9 cellular contexts compared by ENCODE assay signal in genomic region chr20:10090588-10091166, GRCh38. TPM values are rescaled to one million over a fixed set of nuclear protein-coding genes. Genes with fewer than 3 reads are reported as not detected.
DNase-seq lines count a peak whose midpoint lies in the region; ATAC-seq and TF ChIP-seq lines count a peak whose summit lies in the region.
"Had no signal": no experiment of that assay in that cellular context is flagged by ENCODE, and none has a peak within 500 bp of the region (broad histone marks: within the 10 kb centered on the region; RNA-seq: fewer than 3 reads in every experiment).

No MANE protein-coding gene starts in this region.

- DNase-seq in BE2C (peak; percentile 54), NCI-H510A treated with DMSO at 0.1 percent for 48 hours (lab: John Stamatoyannopoulos, UW) (peak; percentile 82), amniotic stem cell (lab: John Stamatoyannopoulos, UW) (peak; percentile 29), hepatocyte (ENCODE audit: low spot score) (peak; percentile 75), smooth muscle cell (lab: John Stamatoyannopoulos, UW; ENCODE audit: unreplicated experiment) (no peak)

- H3K79me2 ChIP-seq in hepatocyte (no peaks in the 10 kb centered on the region), smooth muscle cell (ENCODE audit: low read depth) (no peaks in the 10 kb centered on the region)

- H3K27me3 ChIP-seq in BE2C, result no peaks in the 10 kb centered on the region
- H3K27me3 ChIP-seq in hepatocyte, result no peaks in the 10 kb centered on the region
- no peaks in the 10 kb centered on the region for H3K27me3 ChIP-seq in smooth muscle cell (ENCODE audit: low read depth)
- H3K27me3 ChIP-seq: neutrophil had no signal

- TF ChIP-seq CTCF in BE2C (IDR thresholded peaks at IDR 0.05; ENCODE audit: low read depth, low read length), result peak; percentile 94
- TF ChIP-seq CTCF in hepatocyte (IDR thresholded peaks at IDR 0.05; ENCODE audit: poor library complexity), result peak; percentile 76
- TF ChIP-seq CTCF in smooth muscle cell (IDR thresholded peaks at IDR 0.05; ENCODE audit: borderline replicate concordance, insufficient read depth, poor library complexity, severe bottlenecking), result peak; percentile 76

- no peaks in the 10 kb centered on the region for H4K20me1 ChIP-seq in hepatocyte (ENCODE audit: insufficient read depth, poor library complexity, severe bottlenecking)
- H4K20me1 ChIP-seq in smooth muscle cell (ENCODE audit: low read depth), result no peaks in the 10 kb centered on the region

- H3K4me3 ChIP-seq in BE2C (ENCODE audit: low read depth, low read length), result no peak overlapping the region
- H3K4me3 ChIP-seq in hepatocyte, result no peak overlapping the region
- no peak overlapping the region for H3K4me3 ChIP-seq in smooth muscle cell

- no peak overlapping the region for H3K9ac ChIP-seq in smooth muscle cell (ENCODE audit: low read depth)

- H3K36me3 ChIP-seq in BE2C (no peaks in the 10 kb centered on the region), hepatocyte (replicated peaks; ENCODE audit: insufficient read depth, low read depth) (no peaks in the 10 kb centered on the region), smooth muscle cell (ENCODE audit: low read depth) (no peaks in the 10 kb centered on the region)
- H3K36me3 ChIP-seq: neutrophil had no signal

- H3K27ac ChIP-seq in hepatocyte (no peak overlapping the region), smooth muscle cell (ENCODE audit: low read depth) (no peak overlapping the region)
- H3K27ac ChIP-seq: neutrophil had no signal

- H3K4me1 ChIP-seq in BE2C (no peaks in the 10 kb centered on the region), hepatocyte (ENCODE audit: insufficient read depth) (no peaks in the 10 kb centered on the region), smooth muscle cell (ENCODE audit: low read depth) (no peaks in the 10 kb centered on the region)

- H3K4me2 ChIP-seq in hepatocyte, result no peak overlapping the region
- H3K4me2 ChIP-seq in smooth muscle cell, result no peak overlapping the region

- H3K9me3 ChIP-seq in BE2C (no peaks in the 10 kb centered on the region), hepatocyte (ENCODE audit: low read depth) (no peaks in the 10 kb centered on the region), smooth muscle cell (replicated peaks; ENCODE audit: low read depth) (no peaks in the 10 kb centered on the region)
- H3K9me3 ChIP-seq: neutrophil had no signal

- H2AFZ ChIP-seq in hepatocyte, result no peak overlapping the region
- H2AFZ ChIP-seq in smooth muscle cell (ENCODE audit: low read depth), result peak overlapping the region; percentile 9

- no peaks in the 10 kb centered on the region for H3K9me2 ChIP-seq in hepatocyte (replicated peaks; ENCODE audit: insufficient read depth)

- 41% methylated on average over 2 of the region's 2 CpGs for WGBS in hepatocyte (ENCODE audit: low lambda C conversion rate, missing lambda C conversion rate)
- 38% methylated on average over 2 of the region's 2 CpGs for WGBS in smooth muscle cell (ENCODE audit: low lambda C conversion rate)

- H3F3A ChIP-seq in smooth muscle cell (ENCODE audit: low read depth), result no peaks in the 10 kb centered on the region

- ATAC-seq in GM18517 (IDR thresholded peaks at IDR 0.05; ENCODE audit: unreplicated experiment) (peak; percentile 57), HG03432 (IDR thresholded peaks at IDR 0.05; ENCODE audit: unreplicated experiment) (peak; percentile 89), GM21447 (IDR thresholded peaks at IDR 0.05; ENCODE audit: unreplicated experiment) (no peak)

RNA-seq across cellular contexts. Expression of gene ANKEF1, which starts 55.9 kb away (rescaled TPM):
- 2.0 TPM for polyA plus RNA-seq in BE2C (2012; ENCODE audit: insufficient read depth, insufficient read length, low read depth)
- total RNA-seq in hepatocyte, result 4.5 and 4.7 TPM in 2 replicates
- polyA plus RNA-seq in hepatocyte, result 1.2 and 1.8 TPM in 2 replicates
- 1.2 and 1.8 TPM in 2 replicates for total RNA-seq in smooth muscle cell
- 0.09 and 1.8 TPM in 2 replicates for polyA plus RNA-seq in smooth muscle cell
